In genomic region chr17:47872019-47872650, GRCh38 we compare ENCODE assay signal across 14 cellular contexts. TPM values are rescaled to one million over a fixed set of nuclear protein-coding genes. Genes with fewer than 3 reads are reported as not detected.
A peak's percentile ranks its signal among the peaks of the same experiment; 100 is the strongest.
DNase-seq lines count a peak whose midpoint lies in the region; ATAC-seq and TF ChIP-seq lines count a peak whose summit lies in the region.
"Had no signal": no experiment of that assay in that cellular context is flagged by ENCODE, and none has a peak within 500 bp of the region (broad histone marks: within the 10 kb centered on the region; RNA-seq: fewer than 3 reads in every experiment).

No MANE protein-coding gene starts in this region.

- peak overlapping the region; percentile 74 for H3K4me3 ChIP-seq in OCI-LY3 (ENCODE audit: low read length)
- H3K4me3 ChIP-seq in mesodermal cell (ENCODE audit: extremely low read depth, insufficient read depth, low read length, poor library complexity, severe bottlenecking): peak overlapping the region; percentile 6
- H3K4me3 ChIP-seq: heart right ventricle, tibial artery had no signal

- peaks cover 89% of the 10 kb centered on the region for H3K4me1 ChIP-seq in OCI-LY3 (ENCODE audit: low read length)
- peaks cover 60% of the 10 kb centered on the region for H3K4me1 ChIP-seq in mesodermal cell (ENCODE audit: control insufficient read depth, insufficient read depth, low read length, poor library complexity, severe bottlenecking)

- 12 to 40% methylated on average over 5 to 6 of the region's 29 CpGs for WGBS in mesodermal cell (ENCODE audit: insufficient coverage in 2 of 2), 2 experiments

- peak overlapping the region; percentile 93 for H3K9ac ChIP-seq in OCI-LY3 (ENCODE audit: low read length)

- H3K9me3 ChIP-seq in OCI-LY3 (ENCODE audit: insufficient read depth, low read length): no peaks in the 10 kb centered on the region
- H3K9me3 ChIP-seq in mesodermal cell (ENCODE audit: control insufficient read depth, low read length): no peaks in the 10 kb centered on the region
- H3K9me3 ChIP-seq: heart right ventricle, tibial artery had no signal

- no peaks in the 10 kb centered on the region for H4K20me1 ChIP-seq in OCI-LY3 (ENCODE audit: insufficient read depth, low read length)

- DNase-seq in ELF-1 (ENCODE audit: low read depth, low spot score) (peak; percentile 70), anterior cingulate cortex (lab: John Stamatoyannopoulos, UW) (no peak), AG08396 (ENCODE audit: low spot score) (no peak)
- DNase-seq: activated naive CD4-positive, alpha-beta T cell treated with anti-CD3 and anti-CD28 coated beads, Interleukin-2, amount 50 U/mL, for 16 hours; central memory CD4-positive, alpha-beta T cell; DMS 273 treated with DMSO at 0.1 percent for 48 hours; heart right ventricle; tibial artery had no signal

- ATAC-seq in esophagus mucosa (peak; percentile 45), GM21529 (IDR thresholded peaks at IDR 0.05; ENCODE audit: unreplicated experiment) (no peak), GM18861 (IDR thresholded peaks at IDR 0.05; ENCODE audit: unreplicated experiment) (no peak)
- ATAC-seq: heart right ventricle had no signal

- H3K27me3 ChIP-seq in OCI-LY3 (ENCODE audit: low read depth, low read length): no peaks in the 10 kb centered on the region

- no peaks in the 10 kb centered on the region for H3K79me2 ChIP-seq in OCI-LY3 (ENCODE audit: low read length)

- peak overlapping the region; percentile 88 for H3K4me2 ChIP-seq in OCI-LY3 (ENCODE audit: low read length)

- H3K36me3 ChIP-seq in OCI-LY3 (replicated peaks; ENCODE audit: low read depth, low read length): no peaks in the 10 kb centered on the region
- H3K36me3 ChIP-seq in mesodermal cell (ENCODE audit: control insufficient read depth, insufficient read depth, low read length): no peaks in the 10 kb centered on the region
- H3K36me3 ChIP-seq: heart right ventricle, tibial artery had no signal

- peak overlapping the region; percentile 98 for H3K27ac ChIP-seq in OCI-LY3 (ENCODE audit: low read length)
- no peak overlapping the region for H3K27ac ChIP-seq in mesodermal cell (ENCODE audit: low read depth, low read length, severe bottlenecking)
- H3K27ac ChIP-seq: heart right ventricle, tibial artery had no signal

- H2AFZ ChIP-seq in OCI-LY3 (ENCODE audit: low read depth, low read length): no peak overlapping the region

- no peak for TF ChIP-seq CTCF in OCI-LY3 (IDR thresholded peaks at IDR 0.05; ENCODE audit: low read depth, low read length)

RNA-seq across cellular contexts. Expression of gene SP6, which starts 21.2 kb away (rescaled TPM):
- 5.9 TPM for total RNA-seq in esophagus mucosa
- 50.4 TPM for polyA plus RNA-seq in mesodermal cell (2013, experiment 1 of 2)
- polyA plus RNA-seq in mesodermal cell (2013, experiment 2 of 2): 40.8 TPM

RNA-seq across cellular contexts. Expression of gene SP2, which starts 23.9 kb away (rescaled TPM):
- 12.7 TPM for total RNA-seq in esophagus mucosa
- 10.9 TPM for polyA plus RNA-seq in mesodermal cell (2013, experiment 1 of 2)
- polyA plus RNA-seq in mesodermal cell (2013, experiment 2 of 2): 8.2 TPM

RNA-seq across cellular contexts. Expression of gene SCRN2, which starts 31.1 kb away (rescaled TPM):
- total RNA-seq in esophagus mucosa: 21.2 TPM
- polyA plus RNA-seq in mesodermal cell (2013, experiment 1 of 2): 47.6 TPM
- polyA plus RNA-seq in mesodermal cell (2013, experiment 2 of 2): 39.6 TPM

RNA-seq across cellular contexts. Expression of gene LRRC46, which starts 40.7 kb away (rescaled TPM):
- 0.28 TPM for total RNA-seq in esophagus mucosa
- polyA plus RNA-seq in mesodermal cell (2013, experiment 1 of 2): 0.52 TPM
- 0.35 TPM for polyA plus RNA-seq in mesodermal cell (2013, experiment 2 of 2)
- total RNA-seq: lung microvascular endothelial cell had no signal

RNA-seq across cellular contexts. Expression of gene MRPL10, which starts 40.8 kb away (rescaled TPM):
- total RNA-seq in esophagus mucosa: 26.7 TPM
- 77.2 TPM for polyA plus RNA-seq in mesodermal cell (2013, experiment 1 of 2)
- 79.2 TPM for polyA plus RNA-seq in mesodermal cell (2013, experiment 2 of 2)
